ENCODE assay signal across 1 cellular context in the genomic region with DNA sequence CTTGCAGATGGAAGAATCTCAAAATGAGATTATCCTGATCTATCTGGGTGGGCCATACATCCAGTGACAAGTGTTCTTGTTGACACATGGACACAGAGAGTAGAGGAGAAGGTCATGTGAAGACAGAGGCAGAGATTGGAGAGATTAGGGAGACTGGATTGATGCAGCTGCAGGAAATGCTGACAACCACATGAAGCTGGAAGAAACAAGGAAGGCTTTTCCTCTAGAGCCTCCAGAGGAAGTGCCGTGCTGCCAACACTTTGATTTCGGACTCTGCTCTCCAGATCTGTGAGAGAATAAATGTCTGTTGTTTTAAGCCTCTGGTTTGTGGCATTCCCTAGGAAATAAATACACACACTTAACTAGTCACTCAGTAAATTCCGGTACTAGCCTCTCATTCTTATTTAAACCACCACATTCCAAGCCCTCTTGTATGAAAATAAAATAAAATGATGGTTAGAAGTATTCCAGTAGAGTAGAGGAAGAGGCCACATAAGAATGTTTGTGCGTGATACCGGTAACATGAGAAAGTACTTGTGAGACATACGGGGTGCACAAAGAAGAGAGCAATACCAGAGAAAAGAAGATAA.
TF ChIP-seq lines count a peak whose summit lies in the region.

No MANE protein-coding gene starts in this region.

TF ChIP-seq in H1, 55 proteins besides CTCF, POLR2A, EP300 and RAD21 (continued from another document):
- TF ChIP-seq, protein P1, sequence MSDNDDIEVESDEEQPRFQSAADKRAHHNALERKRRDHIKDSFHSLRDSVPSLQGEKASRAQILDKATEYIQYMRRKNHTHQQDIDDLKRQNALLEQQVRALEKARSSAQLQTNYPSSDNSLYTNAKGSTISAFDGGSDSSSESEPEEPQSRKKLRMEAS (IDR thresholded peaks at IDR 0.05), result no peak
- TF ChIP-seq SIRT6 (IDR thresholded peaks at IDR 0.05; ENCODE audit: low read length) (no peak), SP1 (IDR thresholded peaks at IDR 0.05; ENCODE audit: low read depth, low read length) (no peak), CHD1 (IDR thresholded peaks at IDR 0.05; ENCODE audit: low read depth, low read length) (no peak), CTBP2 (IDR thresholded peaks at IDR 0.05; ENCODE audit: borderline replicate concordance, insufficient read depth, insufficient read length, low read length) (no peak), HDAC6 (IDR thresholded peaks at IDR 0.05; ENCODE audit: low read depth, low read length) (no peak)
